In genomic region chr20:2869381-2869780, GRCh38 we compare ENCODE assay signal across 16 cellular contexts. TPM values are rescaled to one million over a fixed set of nuclear protein-coding genes. Genes with fewer than 3 reads are reported as not detected.
DNase-seq lines count a peak whose midpoint lies in the region; ATAC-seq and TF ChIP-seq lines count a peak whose summit lies in the region.
"Had no signal": no experiment of that assay in that cellular context is flagged by ENCODE, and none has a peak within 500 bp of the region (broad histone marks: within the 10 kb centered on the region; RNA-seq: fewer than 3 reads in every experiment).

No MANE protein-coding gene starts in this region.

- intact Hi-C loops in natural killer cell (cut with micrococcal nuclease), result no loop called here

- no peak overlapping the region for H3K4me3 ChIP-seq in mesenchymal stem cell (ENCODE audit: insufficient read depth in 1 of 2, low read depth in 1 of 2, low read length in 2 of 2)
- no peak overlapping the region for H3K4me3 ChIP-seq in osteoblast (ENCODE audit: insufficient read depth, low read length)
- H3K4me3 ChIP-seq in HAP-1, result no peak overlapping the region
- H3K4me3 ChIP-seq: GM23248 had no signal

- peaks cover 8% of the 10 kb centered on the region for H3K79me2 ChIP-seq in osteoblast (ENCODE audit: insufficient read depth, low read length)

- no peak overlapping the region for H2BK5ac ChIP-seq in mesenchymal stem cell (ENCODE audit: low read depth, low read length, poor library complexity, severe bottlenecking)

- no peak overlapping the region for H3K4ac ChIP-seq in mesenchymal stem cell (ENCODE audit: low read depth in 1 of 2, low read length in 2 of 2)

- no peaks in the 10 kb centered on the region for H3K27me3 Mint-ChIP-seq in natural killer cell (ENCODE audit: low read depth in 2 of 2)
- no peaks in the 10 kb centered on the region for H3K27me3 Mint-ChIP-seq in natural killer cell treated with Interleukin-12 subunit alpha and Interleukin-12 subunit beta and Interleukin-15 and Interleukin-18, amount 100 ng/mL, for 72 hours

- 97% methylated on average over 3 of the region's 3 CpGs for WGBS in mesenchymal stem cell

- peaks cover 67 to 74% of the 10 kb centered on the region in 2 donors for H3K4me1 Mint-ChIP-seq in natural killer cell
- H3K4me1 Mint-ChIP-seq in natural killer cell treated with Interleukin-12 subunit alpha and Interleukin-12 subunit beta and Interleukin-15 and Interleukin-18, amount 100 ng/mL, for 72 hours (ENCODE audit: low read depth in 2 of 2), result peaks cover 57 to 62% of the 10 kb centered on the region in 2 donors

- H3K23ac ChIP-seq in mesenchymal stem cell (ENCODE audit: low read length in 2 of 2), result no peak overlapping the region

- H2BK120ac ChIP-seq in mesenchymal stem cell (ENCODE audit: low read depth, low read length), result no peak overlapping the region

- H3K27ac ChIP-seq in mesenchymal stem cell (ENCODE audit: low read length, poor library complexity, severe bottlenecking) (no peak overlapping the region), osteoblast (ENCODE audit: low read depth, low read length) (no peak overlapping the region)
- H3K27ac ChIP-seq: GM23248 had no signal

- H3K27me3 ChIP-seq in mesenchymal stem cell (ENCODE audit: control insufficient read depth in 1 of 2, insufficient read depth in 1 of 2, low read length in 2 of 2), result no peaks in the 10 kb centered on the region
- no peaks in the 10 kb centered on the region for H3K27me3 ChIP-seq in osteoblast (ENCODE audit: insufficient read depth, low read length)
- no peaks in the 10 kb centered on the region for H3K27me3 ChIP-seq in HAP-1 (ENCODE audit: low read depth)
- H3K27me3 ChIP-seq: BE2C had no signal

- H4K91ac ChIP-seq in mesenchymal stem cell (ENCODE audit: low read length), result peak overlapping the region; percentile 45

- H3K27ac Mint-ChIP-seq in natural killer cell, result peak overlapping the region; percentile 41 to 43
- H3K27ac Mint-ChIP-seq in natural killer cell treated with Interleukin-12 subunit alpha and Interleukin-12 subunit beta and Interleukin-15 and Interleukin-18, amount 100 ng/mL, for 72 hours, result no peak overlapping the region

- H3K9ac ChIP-seq in mesenchymal stem cell (ENCODE audit: low read length), result no peak overlapping the region

- peak overlapping the region; percentile 32 for H3K4me3 Mint-ChIP-seq in natural killer cell
- H3K4me3 Mint-ChIP-seq in natural killer cell treated with Interleukin-12 subunit alpha and Interleukin-12 subunit beta and Interleukin-15 and Interleukin-18, amount 100 ng/mL, for 72 hours, result no peak overlapping the region

- no peak overlapping the region for H2AK5ac ChIP-seq in mesenchymal stem cell (ENCODE audit: low read length, severe bottlenecking)

- peaks cover 27 to 29% of the 10 kb centered on the region in 2 experiments for H3K36me3 ChIP-seq in mesenchymal stem cell (ENCODE audit: control insufficient read depth in 1 of 2, insufficient read depth in 2 of 2, low read depth in 1 of 2, low read length in 2 of 2)
- H3K36me3 ChIP-seq in osteoblast (ENCODE audit: insufficient read depth, low read length), result peaks cover 12% of the 10 kb centered on the region
- H3K36me3 ChIP-seq in HAP-1 (replicated peaks), result no peaks in the 10 kb centered on the region; the same call in 1 of the 2 replicates
- H3K36me3 ChIP-seq: BE2C had no signal

- peak overlapping the region; percentile 8 to 62 for H2BK12ac ChIP-seq in mesenchymal stem cell (ENCODE audit: low read length in 2 of 2)

- ATAC-seq in natural killer cell, result no peak
- ATAC-seq in natural killer cell treated with Interleukin-12 subunit alpha and Interleukin-12 subunit beta and Interleukin-15 and Interleukin-18, amount 100 ng/mL, for 72 hours, result no peak

- H2AFZ ChIP-seq in mesenchymal stem cell (ENCODE audit: low read depth, low read length) (no peak overlapping the region), osteoblast (ENCODE audit: low read length) (no peak overlapping the region)
- H2AFZ ChIP-seq: GM23248 had no signal

- peaks cover 8% of the 10 kb centered on the region for H3K79me1 ChIP-seq in mesenchymal stem cell (replicated peaks; ENCODE audit: low read length, poor library complexity, severe bottlenecking)

- no peak overlapping the region for H3K14ac ChIP-seq in mesenchymal stem cell (ENCODE audit: low read length in 2 of 2)

- in situ Hi-C loops in HAP-1 (cut with MboI; ENCODE audit: low sequenced_read_pairs), result no loop called here

- H3K18ac ChIP-seq in mesenchymal stem cell (ENCODE audit: low read depth in 1 of 2, low read length in 2 of 2), result peak overlapping the region in 1 of 2 experiments; percentile 46

- no peaks in the 10 kb centered on the region for H3K9me3 Mint-ChIP-seq in natural killer cell
- no peaks in the 10 kb centered on the region for H3K9me3 Mint-ChIP-seq in natural killer cell treated with Interleukin-12 subunit alpha and Interleukin-12 subunit beta and Interleukin-15 and Interleukin-18, amount 100 ng/mL, for 72 hours
- H3K9me3 Mint-ChIP-seq: CD4-positive, CD25-positive, alpha-beta regulatory T cell had no signal

- peaks cover 27% of the 10 kb centered on the region for H3K4me1 ChIP-seq in mesenchymal stem cell (ENCODE audit: control insufficient read depth, insufficient read depth, low read depth, low read length)
- peaks cover 29% of the 10 kb centered on the region for H3K4me1 ChIP-seq in osteoblast (ENCODE audit: insufficient read depth, low read length)
- peaks cover 14% of the 10 kb centered on the region for H3K4me1 ChIP-seq in HAP-1
- H3K4me1 ChIP-seq: BE2C had no signal

- no peak for TF ChIP-seq CTCF in natural killer cell (IDR thresholded peaks at IDR 0.05)
- no peak for TF ChIP-seq CTCF in osteoblast (IDR thresholded peaks at IDR 0.05; ENCODE audit: extremely low read depth, low read depth, low read length)

- no peak overlapping the region for H3K4me2 ChIP-seq in mesenchymal stem cell (ENCODE audit: low read length, poor library complexity, severe bottlenecking)
- H3K4me2 ChIP-seq in osteoblast (ENCODE audit: insufficient read depth, low read length), result no peak overlapping the region

- H4K8ac ChIP-seq in mesenchymal stem cell (ENCODE audit: low read length), result no peak overlapping the region

- H3K9me3 ChIP-seq in mesenchymal stem cell (ENCODE audit: control insufficient read depth, low read length), result no peaks in the 10 kb centered on the region
- no peaks in the 10 kb centered on the region for H3K9me3 ChIP-seq in osteoblast (ENCODE audit: low read depth, low read length)
- H3K9me3 ChIP-seq in HAP-1, result no peaks in the 10 kb centered on the region
- H3K9me3 ChIP-seq: BE2C, Caco-2 had no signal

- no peak for DNase-seq in natural killer cell
- no peak for DNase-seq in natural killer cell treated with Interleukin-12 subunit alpha and Interleukin-12 subunit beta and Interleukin-15 and Interleukin-18, amount 100 ng/mL, for 72 hours (ENCODE audit: low spot score)
- no peak for DNase-seq in mesenchymal stem cell
- peak; percentile 44 for DNase-seq in osteoblast (ENCODE audit: insufficient read length, low spot score, missing footprints)
- DNase-seq in NCI-H2196 (lab: John Stamatoyannopoulos, UW; ENCODE audit: unreplicated experiment), result no peak
- DNase-seq in HAP-1 (ENCODE audit: low spot score in 2 of 2), result no peak
- no peak for DNase-seq in iPS-NIHi11 (ENCODE audit: low spot score)
- DNase-seq: ACHN; BE2C; C1 segment of cervical spinal cord; Caco-2; CD4-positive, CD25-positive, alpha-beta regulatory T cell; GM23248; HCEC 1CT had no signal

- no peaks in the 10 kb centered on the region for H3K36me3 Mint-ChIP-seq in natural killer cell
- H3K36me3 Mint-ChIP-seq in natural killer cell treated with Interleukin-12 subunit alpha and Interleukin-12 subunit beta and Interleukin-15 and Interleukin-18, amount 100 ng/mL, for 72 hours, result no peaks in the 10 kb centered on the region

- H2BK15ac ChIP-seq in mesenchymal stem cell (ENCODE audit: low read depth, poor library complexity, severe bottlenecking), result no peak overlapping the region

- peaks cover under 1% of the 10 kb centered on the region for H4K20me1 ChIP-seq in osteoblast (ENCODE audit: insufficient read depth, low read length)

RNA-seq across cellular contexts. Expression of gene PTPRA, which starts 3.9 kb away (rescaled TPM):
- total RNA-seq in natural killer cell, result 100 to 1,000 TPM; 125 to 172 (median 141) TPM
- total RNA-seq in natural killer cell treated with Interleukin-12 subunit alpha and Interleukin-12 subunit beta and Interleukin-15 and Interleukin-18, amount 100 ng/mL, for 72 hours, result 10 to 100 TPM; 50.4 to 76.0 TPM
- 111 TPM for polyA plus RNA-seq in mesenchymal stem cell (2013, experiment 1 of 2)
- polyA plus RNA-seq in mesenchymal stem cell (2013, experiment 2 of 2), result 115 TPM
- 44.2 and 51.0 TPM in 2 replicates for total RNA-seq in osteoblast

RNA-seq across cellular contexts. Expression of gene VPS16, which starts 28.8 kb away (rescaled TPM):
- total RNA-seq in natural killer cell, result 100 to 1,000 TPM; 108 to 118 (median 109) TPM
- total RNA-seq in natural killer cell treated with Interleukin-12 subunit alpha and Interleukin-12 subunit beta and Interleukin-15 and Interleukin-18, amount 100 ng/mL, for 72 hours, result 100 to 1,000 TPM in 1 of 2 donors, 10 to 100 TPM in 1; 88.0 to 101 TPM
- polyA plus RNA-seq in mesenchymal stem cell (2013, experiment 1 of 2), result 25.8 TPM
- 22.7 TPM for polyA plus RNA-seq in mesenchymal stem cell (2013, experiment 2 of 2)
- 36.2 and 40.1 TPM in 2 replicates for total RNA-seq in osteoblast

RNA-seq across cellular contexts. Expression of gene PCED1A, which starts 28.9 kb away (rescaled TPM):
- total RNA-seq in natural killer cell (10 to 100 TPM; 70.3 to 76.5 (median 71.1) TPM), osteoblast (21.5 and 24.2 TPM in 2 replicates)
- total RNA-seq in natural killer cell treated with Interleukin-12 subunit alpha and Interleukin-12 subunit beta and Interleukin-15 and Interleukin-18, amount 100 ng/mL, for 72 hours, result 10 to 100 TPM; 53.8 to 62.6 TPM
- polyA plus RNA-seq in mesenchymal stem cell (2013, experiment 1 of 2), result 44.6 TPM
- polyA plus RNA-seq in mesenchymal stem cell (2013, experiment 2 of 2), result 43.2 TPM

RNA-seq across cellular contexts. Expression of gene TMEM239, which starts 53.2 kb away (rescaled TPM):
- total RNA-seq in natural killer cell (not detected), osteoblast (under 0.01 TPM in 1 of 2 replicates, not detected in the other)
- total RNA-seq in natural killer cell treated with Interleukin-12 subunit alpha and Interleukin-12 subunit beta and Interleukin-15 and Interleukin-18, amount 100 ng/mL, for 72 hours, result not detected
- not detected for polyA plus RNA-seq in mesenchymal stem cell (2013, experiment 1 of 2)
- polyA plus RNA-seq in mesenchymal stem cell (2013, experiment 2 of 2), result not detected
- total RNA-seq: Caco-2; CD4-positive, CD25-positive, alpha-beta regulatory T cell; GM23248; H4; HT-29 had no signal
- polyA plus RNA-seq: CD4-positive, CD25-positive, alpha-beta regulatory T cell; GM23248 had no signal

RNA-seq across cellular contexts. Expression of gene C20orf141, which starts 54.6 kb away (rescaled TPM):
- total RNA-seq in natural killer cell (not detected), osteoblast (0.29 and 0.36 TPM in 2 replicates)
- not detected for total RNA-seq in natural killer cell treated with Interleukin-12 subunit alpha and Interleukin-12 subunit beta and Interleukin-15 and Interleukin-18, amount 100 ng/mL, for 72 hours
- 0.18 TPM for polyA plus RNA-seq in mesenchymal stem cell (2013, experiment 1 of 2)
- polyA plus RNA-seq in mesenchymal stem cell (2013, experiment 2 of 2), result 0.11 TPM
- total RNA-seq: Caco-2; CD4-positive, CD25-positive, alpha-beta regulatory T cell; GM23248; H4; HT-29 had no signal
- polyA plus RNA-seq: CD4-positive, CD25-positive, alpha-beta regulatory T cell; GM23248 had no signal

Comparison
In these comparisons a context has a peak if more than half of its experiments do, and no peak if none do; other contexts are left out.
1. H3K27ac Mint-ChIP-seq: peak in natural killer cell (2 of 2); none in natural killer cell treated with Interleukin-12 subunit alpha and Interleukin-12 subunit beta and Interleukin-15 and Interleukin-18, amount 100 ng/mL, for 72 hours (0 of 2).